In genomic region chr3:173395073-173395411, GRCh38 we compare ENCODE assay signal across 8 cellular contexts. TPM values are rescaled to one million over a fixed set of nuclear protein-coding genes. Genes with fewer than 3 reads are reported as not detected.
A peak's percentile ranks its signal among the peaks of the same experiment; 100 is the strongest.
DNase-seq lines count a peak whose midpoint lies in the region; ATAC-seq, FAIRE-seq and TF ChIP-seq lines count a peak whose summit lies in the region.

No MANE protein-coding gene starts in this region.

- H3K4me1 ChIP-seq in left ventricle myocardium inferior: peaks cover 40% of the 10 kb centered on the region

- DNase-seq in CD14-positive monocyte (ENCODE audit: low spot score): no peak
- DNase-seq in WTC11 (ENCODE audit: low spot score): no peak
- peak; percentile 19 for DNase-seq in left ventricle myocardium inferior
- DNase-seq in skeletal muscle cell (ENCODE audit: low read depth): no peak
- no peak for DNase-seq in GM12891 (ENCODE audit: insufficient read length, low spot score)
- no peak for DNase-seq in NCI-H1092 treated with DMSO at 0.1 percent for 48 hours (lab: John Stamatoyannopoulos, UW)

- CTCF ChIA-PET in WTC11 (lab: Charles Lee): interaction anchor here (0.9 to 1.2 kb wide), 3 partner anchors 23 to 386 kb away, joined by 3 to 4 read pairs (median 4); no protein-coding TSS in a partner anchor

- H3K36me3 Mint-ChIP-seq in CD14-positive monocyte: peaks cover 3 to 9% of the 10 kb centered on the region in 2 donors
- no peaks in the 10 kb centered on the region for H3K36me3 Mint-ChIP-seq in WTC11

- POLR2A ChIA-PET in WTC11 (lab: Charles Lee): interaction anchor here (0.6 kb wide), 2 partner anchors 57 to 390 kb away, joined by 4 to 5 read pairs; no protein-coding TSS in a partner anchor

- no peak for FAIRE-seq in GM12891 (lab: Jason Lieb, UNC)

- H3K9me3 ChIP-seq in left ventricle myocardium inferior (replicated peaks): no peaks in the 10 kb centered on the region

- H3K4me3 ChIP-seq in left ventricle myocardium inferior (peak overlapping the region; percentile 82), skeletal muscle cell (ENCODE audit: low read depth, low read length) (peak overlapping the region; percentile 73)

- H3K9me3 Mint-ChIP-seq in CD14-positive monocyte (peaks cover 0 to 20% (median 10%) of the 10 kb centered on the region in 7 donors), WTC11 (no peaks in the 10 kb centered on the region)

- no peak for TF ChIP-seq POLR2A in GM12891 (IDR thresholded peaks at IDR 0.05; ENCODE audit: low read depth, low read length)

- H3K4me1 Mint-ChIP-seq in CD14-positive monocyte: peaks cover 37% of the 10 kb centered on the region
- peaks cover 27% of the 10 kb centered on the region for H3K4me1 Mint-ChIP-seq in WTC11

- intact Hi-C loops in CD14-positive monocyte (cut with micrococcal nuclease): no loop called here
- intact Hi-C loops in left ventricle myocardium inferior (cut with micrococcal nuclease): no loop called here

- peaks cover 50 to 63% (median 52%) of the 10 kb centered on the region in 3 donors for H3K27me3 Mint-ChIP-seq in CD14-positive monocyte (ENCODE audit: low read depth in 3 of 3)
- H3K27me3 Mint-ChIP-seq in WTC11 (ENCODE audit: low read depth): peaks cover 9% of the 10 kb centered on the region

- H3K4me3 Mint-ChIP-seq in CD14-positive monocyte: peak overlapping the region; percentile 84 to 96
- H3K4me3 Mint-ChIP-seq in WTC11: peak overlapping the region; percentile 98

- H3K27ac Mint-ChIP-seq in CD14-positive monocyte (peak overlapping the region; percentile 81 to 93 (median 86)), WTC11 (peak overlapping the region; percentile 94)

- TF ChIP-seq CTCF in CD14-positive monocyte (IDR thresholded peaks at IDR 0.05) (no peak), WTC11 (IDR thresholded peaks at IDR 0.05) (no peak), left ventricle myocardium inferior (IDR thresholded peaks at IDR 0.05; ENCODE audit: borderline replicate concordance) (no peak)

- peak; percentile 46 for ATAC-seq in GM19395 (IDR thresholded peaks at IDR 0.05; ENCODE audit: unreplicated experiment)
- peak; percentile 48 for ATAC-seq in HG03432 (IDR thresholded peaks at IDR 0.05; ENCODE audit: unreplicated experiment)
- peak; percentile 32 for ATAC-seq in WTC11

- peak overlapping the region; percentile 95 for H3K27ac ChIP-seq in left ventricle myocardium inferior (replicated peaks)

- peaks cover 19% of the 10 kb centered on the region for H3K27me3 ChIP-seq in left ventricle myocardium inferior (ENCODE audit: low read depth)

- H3K36me3 ChIP-seq in left ventricle myocardium inferior: no peaks in the 10 kb centered on the region

TF ChIP-seq in WTC11, 78 proteins besides CTCF, POLR2A, EP300 and RAD21 (continues in another document):
- TF ChIP-seq MLX (CRISPR knock-in tag; IDR thresholded peaks at IDR 0.05): no peak
- no peak for TF ChIP-seq ZNF532 (CRISPR knock-in tag; IDR thresholded peaks at IDR 0.05; ENCODE audit: borderline replicate concordance)
- no peak for TF ChIP-seq RORB (CRISPR knock-in tag; IDR thresholded peaks at IDR 0.05)
- TF ChIP-seq NFATC4 (CRISPR knock-in tag; IDR thresholded peaks at IDR 0.05): no peak
- no peak for TF ChIP-seq ZNF317 (CRISPR knock-in tag; IDR thresholded peaks at IDR 0.05; ENCODE audit: borderline replicate concordance, low read depth)
- no peak for TF ChIP-seq SOX15 (CRISPR knock-in tag; IDR thresholded peaks at IDR 0.05)
- TF ChIP-seq ZMAT4 (CRISPR knock-in tag; IDR thresholded peaks at IDR 0.05): no peak

TF ChIP-seq in GM12891, 5 proteins besides CTCF, POLR2A, EP300 and RAD21:
- no peak for TF ChIP-seq PAX5 (IDR thresholded peaks at IDR 0.05; ENCODE audit: insufficient read depth, low read length, severe bottlenecking)
- TF ChIP-seq TAF1 (IDR thresholded peaks at IDR 0.05; ENCODE audit: low read depth, low read length): no peak
- no peak for TF ChIP-seq POU2F2 (IDR thresholded peaks at IDR 0.05; ENCODE audit: low read depth, low read length)
- no peak for TF ChIP-seq POLR2AphosphoS5 (IDR thresholded peaks at IDR 0.05; ENCODE audit: low read depth, low read length)
- TF ChIP-seq SPI1 (IDR thresholded peaks at IDR 0.05; ENCODE audit: low read depth, low read length): no peak

RNA-seq across cellular contexts. Expression of gene NLGN1, which starts 2.5 kb away (rescaled TPM):
- polyA plus RNA-seq in CD14-positive monocyte: not detected
- total RNA-seq in WTC11 (2021) (12.4 to 16.5 TPM (median 15.7 TPM) in 3 replicates), left ventricle myocardium inferior (13.7 TPM)
- not detected for polyA plus RNA-seq in GM12891 (2012; ENCODE audit: low read depth, missing spikeins)
